ENCODE assay signal across 17 cellular contexts in genomic region chr3:133871368-133872090, GRCh38.
"Had no signal": no experiment of that assay in that cellular context is flagged by ENCODE, and none has a peak within 500 bp of the region (broad histone marks: within the 10 kb centered on the region; RNA-seq: fewer than 3 reads in every experiment).

No MANE protein-coding gene starts in this region.

- H3K27me3 Mint-ChIP-seq: type B pancreatic cell had no signal

- H3K4me3 Mint-ChIP-seq: effector memory CD8-positive, alpha-beta T cell; naive B cell; nephron progenitor cell; type B pancreatic cell had no signal

- H3K36me3 ChIP-seq: esophagus muscularis mucosa, gastrocnemius medialis, right atrium auricular region, thyroid gland had no signal

- H3K4me1 ChIP-seq: gastrocnemius medialis, thyroid gland had no signal

- H3K4me3 ChIP-seq: esophagus muscularis mucosa, gastrocnemius medialis, lung, right atrium auricular region, smooth muscle cell, thyroid gland had no signal

- H3K9me3 Mint-ChIP-seq: effector memory CD8-positive, alpha-beta T cell; nephron progenitor cell; type B pancreatic cell had no signal

- H3K27ac ChIP-seq: epithelial cell of prostate, esophagus muscularis mucosa, gastrocnemius medialis, right atrium auricular region, thyroid gland had no signal

- H3K27me3 ChIP-seq: esophagus muscularis mucosa, gastrocnemius medialis, right atrium auricular region, thyroid gland had no signal

- H3K9me3 ChIP-seq: esophagus muscularis mucosa, gastrocnemius medialis, right atrium auricular region, thyroid gland had no signal

- ATAC-seq: effector memory CD8-positive, alpha-beta T cell; gastrocnemius medialis; left cardiac atrium; left ventricle myocardium superior had no signal

- DNase-seq: effector memory CD8-positive, alpha-beta T cell; gastrocnemius medialis; islet precursor cell; left cardiac atrium; left ventricle myocardium superior; mesenchymal stem cell; naive B cell; nephron progenitor cell; stimulated activated CD4-positive, alpha-beta T cell treated with anti-CD3 and anti-CD28 coated beads, Interleukin-2, amount 100 ng/mL, for 48 hours; stimulated activated naive CD4-positive, alpha-beta T cell treated with Interleukin-2 at 50 U/mL for 16 hours; thyroid gland had no signal

- H3K27ac Mint-ChIP-seq: effector memory CD8-positive, alpha-beta T cell; naive B cell; nephron progenitor cell; type B pancreatic cell had no signal

- H3K36me3 Mint-ChIP-seq: naive B cell had no signal
